In genomic region chr1:97209381-97209780, GRCh38 we compare ENCODE assay signal across 22 cellular contexts.
"Had no signal": no experiment of that assay in that cellular context is flagged by ENCODE, and none has a peak within 500 bp of the region (broad histone marks: within the 10 kb centered on the region; RNA-seq: fewer than 3 reads in every experiment).

No MANE protein-coding gene starts in this region.

- H3K9me3 Mint-ChIP-seq: activated T-cell treated with anti-CD3 and anti-CD28 coated beads, Interleukin-2, amount 50 U/mL, for 72 hours; memory B cell; neural crest cell; stimulated activated naive CD8-positive, alpha-beta T cell treated with anti-CD3 and anti-CD28 coated beads, Interleukin-15, Interleukin-2, amounts not matched to agents 100 ng/mL and 50 ng/mL, for 24 hours had no signal

- H3K27ac Mint-ChIP-seq: memory B cell; stimulated activated naive CD8-positive, alpha-beta T cell treated with anti-CD3 and anti-CD28 coated beads, Interleukin-15, Interleukin-2, amounts not matched to agents 100 ng/mL and 50 ng/mL, for 24 hours had no signal

- ATAC-seq: activated T-cell treated with anti-CD3 and anti-CD28 coated beads, Interleukin-2, amount 50 U/mL, for 72 hours; right cardiac atrium had no signal

- H3K27me3 Mint-ChIP-seq: memory B cell; stimulated activated naive CD8-positive, alpha-beta T cell treated with anti-CD3 and anti-CD28 coated beads, Interleukin-15, Interleukin-2, amounts not matched to agents 100 ng/mL and 50 ng/mL, for 24 hours had no signal

- H3K4me3 Mint-ChIP-seq: activated T-cell treated with anti-CD3 and anti-CD28 coated beads, Interleukin-2, amount 50 U/mL, for 72 hours; memory B cell; neural crest cell; stimulated activated naive CD8-positive, alpha-beta T cell treated with anti-CD3 and anti-CD28 coated beads, Interleukin-15, Interleukin-2, amounts not matched to agents 100 ng/mL and 50 ng/mL, for 24 hours had no signal

- H3K4me1 Mint-ChIP-seq: memory B cell, neural crest cell had no signal

- H3K4me3 ChIP-seq: ascending aorta, breast epithelium, esophagus squamous epithelium, left ventricle myocardium inferior, tibial nerve, uterus had no signal

- H3K36me3 Mint-ChIP-seq: memory B cell had no signal

- DNase-seq: activated CD4-positive, CD25-positive, alpha-beta regulatory T cell treated with anti-CD3 and anti-CD28 coated beads, Interleukin-2, amount 50 U/mL, for 72 hours; activated CD8-positive, alpha-beta memory T cell treated with anti-CD3 and anti-CD28 coated beads for 24 hours; activated effector memory CD4-positive, alpha-beta T cell treated with anti-CD3 and anti-CD28 coated beads, Interleukin-2, amount 50 U/mL, for 16 hours; activated naive CD4-positive, alpha-beta T cell treated with anti-CD3 and anti-CD28 coated beads, Interleukin-2, amount 50 U/mL, for 16 hours; activated T-cell treated with anti-CD3 and anti-CD28 coated beads, Interleukin-2, amount 50 U/mL, for 72 hours; cerebellar nuclear complex; effector CD8-positive, alpha-beta T cell; esophagus squamous epithelium; kidney; left ventricle myocardium inferior; right cardiac atrium; small intestine; stimulated activated CD4-positive, alpha-beta T cell treated with anti-CD3 and anti-CD28 coated beads, Interleukin-15, amount 100 ng/mL, for 24 hours; stimulated activated CD4-positive, alpha-beta T cell treated with anti-CD3 and anti-CD28 coated beads, Interleukin-2, amount 100 ng/mL, for 48 hours; T1000; uterus had no signal
